In the genomic region with DNA sequence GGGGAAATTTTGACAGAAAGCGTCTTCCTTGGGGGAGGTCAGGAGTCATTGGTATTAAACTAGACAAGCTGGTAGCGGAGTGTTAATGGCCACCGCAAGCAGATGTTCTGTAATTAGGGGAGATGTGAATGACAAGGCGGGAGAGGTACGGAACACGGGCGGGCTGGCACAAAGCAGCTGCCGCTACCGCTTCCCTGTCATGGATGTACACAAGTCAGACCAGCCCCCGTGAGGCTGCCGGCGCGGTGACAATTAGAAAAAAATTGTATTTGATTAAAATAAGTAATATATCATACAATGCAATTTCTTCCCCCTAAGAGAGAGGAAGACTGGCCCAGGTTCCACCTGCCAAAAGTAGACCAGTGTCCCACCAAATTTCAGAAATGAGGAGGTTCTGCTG, we compare ENCODE assay signal across 18 cellular contexts.
A peak's percentile ranks its signal among the peaks of the same experiment; 100 is the strongest.
DNase-seq lines count a peak whose midpoint lies in the region; ATAC-seq lines count a peak whose summit lies in the region.
"Had no signal": no experiment of that assay in that cellular context is flagged by ENCODE, and none has a peak within 500 bp of the region (broad histone marks: within the 10 kb centered on the region; RNA-seq: fewer than 3 reads in every experiment).

No MANE protein-coding gene starts in this region.

- peak; percentile 29 for DNase-seq in NCI-H1092 (lab: John Stamatoyannopoulos, UW)
- peak; percentile 68 for DNase-seq in NCI-H1105 (lab: John Stamatoyannopoulos, UW)
- DNase-seq in NCI-H524 (lab: John Stamatoyannopoulos, UW), result peak; percentile 88 to 92
- DNase-seq in SK-N-MC (ENCODE audit: low read depth, low spot score), result no peak
- DNase-seq in hippocampal formation (lab: John Stamatoyannopoulos, UW), result no peak
- DNase-seq: CD4-positive, CD25-positive, alpha-beta regulatory T cell; DND-41; MV-4-11; NCI-H187; NCI-H2107; NCI-H2227 treated with DMSO at 0.1 percent for 48 hours; NCI-H510A; NK-92 treated with Interleukin-12 subunit alpha and Interleukin-12 subunit beta, amount 100 ng/mL, for 24 hours had no signal

- ATAC-seq in HG02981 (IDR thresholded peaks at IDR 0.05; ENCODE audit: unreplicated experiment), result no peak
- no peak for ATAC-seq in HG02840 (IDR thresholded peaks at IDR 0.05; ENCODE audit: low FRiP score, unreplicated experiment)
- ATAC-seq: Panc1, T-cell had no signal

- no peaks in the 10 kb centered on the region for H3K9me3 ChIP-seq in SK-N-MC (ENCODE audit: low read depth, low read length)

- H3K4me3 ChIP-seq in SK-N-MC, result no peak overlapping the region
- H3K4me3 ChIP-seq: GM12878 had no signal

- H3K9ac ChIP-seq in SK-N-MC (ENCODE audit: insufficient read length), result no peak overlapping the region

- H3K36me3 ChIP-seq in SK-N-MC (ENCODE audit: insufficient read depth, low read length), result no peaks in the 10 kb centered on the region

- H3K27ac ChIP-seq in SK-N-MC, result peak overlapping the region; percentile 29; the same call in 1 of the 2 replicates

Comparison
In these comparisons a context has a peak if more than half of its experiments do, and no peak if none do; other contexts are left out.
1. DNase-seq: peak in NCI-H1092 (single experiment), NCI-H1105 (single experiment) and NCI-H524 (2 of 2); none in SK-N-MC (single experiment) and hippocampal formation (0 of 2).